ENCODE assay signal across 28 cellular contexts in genomic region chr7:15867441-15867840, GRCh38.
"Had no signal": no experiment of that assay in that cellular context is flagged by ENCODE, and none has a peak within 500 bp of the region (broad histone marks: within the 10 kb centered on the region; RNA-seq: fewer than 3 reads in every experiment).

No MANE protein-coding gene starts in this region.

- H3K4me1 ChIP-seq: stomach, suprapubic skin, testis, thyroid gland, upper lobe of left lung, upper lobe of right lung, uterus had no signal

- H3K9me3 ChIP-seq: stomach, suprapubic skin, testis, thoracic aorta, thyroid gland, tibial artery, tibial nerve, transverse colon, upper lobe of left lung, upper lobe of right lung, uterus, vagina had no signal

- H3K27ac ChIP-seq: stomach, suprapubic skin, testis, thoracic aorta, thyroid gland, tibial artery, tibial nerve, transverse colon, upper lobe of left lung, upper lobe of right lung, uterus, vagina had no signal

- H3K9me3 Mint-ChIP-seq: stimulated activated naive CD8-positive, alpha-beta T cell treated with anti-CD3 and anti-CD28 coated beads, Interleukin-15, Interleukin-2, amounts not matched to agents 100 ng/mL and 50 ng/mL, for 24 hours; type B pancreatic cell had no signal

- DNase-seq: stimulated activated CD4-positive, alpha-beta T cell treated with anti-CD3 and anti-CD28 coated beads, Interleukin-2, amount 100 ng/mL, for 48 hours; stimulated activated CD4-positive, alpha-beta T cell treated with anti-CD3 and anti-CD28 coated beads, Interleukin-4, amount 100 ng/mL, for 1 hour; stimulated activated CD4-positive, alpha-beta T cell treated with anti-CD3 and anti-CD28 coated beads, Interleukin-4, amount 100 ng/mL, for 24 hours; stimulated activated CD4-positive, alpha-beta T cell treated with anti-CD3 and anti-CD28 coated beads, Interleukin-4, amount 100 ng/mL, for 4 hours; stimulated activated CD8-positive, alpha-beta memory T cell treated with anti-CD3 and anti-CD28 coated beads, Interleukin-4, amount 100 ng/mL, for 48 hours; stimulated activated naive B cell treated with anti-CD40 and anti-IgM and Interleukin-4, amounts not matched to agents 10 μg/mL and 1 μg/mL and 100 μg/mL, for 72 hours; stimulated activated naive CD4-positive, alpha-beta T cell; stimulated activated naive CD4-positive, alpha-beta T cell treated with Interleukin-2 at 50 U/mL for 16 hours; stimulated activated naive CD8-positive, alpha-beta T cell treated with anti-CD3 and anti-CD28 coated beads, Interleukin-15, amount 100 ng/mL, for 72 hours; stimulated activated naive CD8-positive, alpha-beta T cell treated with anti-CD3 and anti-CD28 coated beads, Interleukin-15, Interleukin-2, amounts not matched to agents 100 U/mL and 50 U/mL, for 24 hours; stomach; substantia nigra; testis; thyroid gland; tibial artery; transverse colon; trophoblast cell; upper lobe of left lung; upper lobe of right lung; uterus had no signal

- H3K27me3 Mint-ChIP-seq: stimulated activated memory B cell treated with anti-CD40 and anti-IgM and Interleukin-4, amounts not matched to agents 10 μg/mL and 1 μg/mL and 100 μg/mL, for 72 hours; stimulated activated naive B cell treated with anti-CD40 and anti-IgM and Interleukin-4, amounts not matched to agents 10 μg/mL and 1 μg/mL and 100 μg/mL, for 72 hours; stimulated activated naive CD8-positive, alpha-beta T cell treated with anti-CD3 and anti-CD28 coated beads, Interleukin-15, amount 100 ng/mL, for 72 hours; stimulated activated naive CD8-positive, alpha-beta T cell treated with anti-CD3 and anti-CD28 coated beads, Interleukin-15, Interleukin-2, amounts not matched to agents 100 ng/mL and 50 ng/mL, for 24 hours; type B pancreatic cell had no signal

- H3K36me3 Mint-ChIP-seq: stimulated activated effector memory CD8-positive, alpha-beta T cell treated with anti-CD3 and anti-CD28 coated beads, Interleukin-12 subunit alpha, Interleukin-12 subunit beta, amount 100 ng/mL, for 72 hours; stimulated activated memory B cell treated with anti-CD40 and anti-IgM and Interleukin-4, amounts not matched to agents 10 μg/mL and 1 μg/mL and 100 μg/mL, for 72 hours; stimulated activated naive B cell treated with anti-CD40 and anti-IgM and Interleukin-4, amounts not matched to agents 10 μg/mL and 1 μg/mL and 100 μg/mL, for 72 hours; type B pancreatic cell had no signal

- ATAC-seq: stimulated activated effector memory CD8-positive, alpha-beta T cell treated with anti-CD3 and anti-CD28 coated beads, Interleukin-12 subunit alpha, Interleukin-12 subunit beta, amount 100 ng/mL, for 72 hours; stimulated activated memory B cell treated with anti-CD40 and anti-IgM and Interleukin-4, amounts not matched to agents 10 μg/mL and 1 μg/mL and 100 μg/mL, for 72 hours; stimulated activated naive B cell treated with anti-CD40 and anti-IgM and Interleukin-4, amounts not matched to agents 10 μg/mL and 1 μg/mL and 100 μg/mL, for 72 hours; stimulated activated naive CD8-positive, alpha-beta T cell treated with anti-CD3 and anti-CD28 coated beads, Interleukin-15, amount 100 ng/mL, for 72 hours; stimulated activated naive CD8-positive, alpha-beta T cell treated with anti-CD3 and anti-CD28 coated beads, Interleukin-15, Interleukin-2, amounts not matched to agents 100 U/mL and 50 U/mL, for 24 hours; upper lobe of right lung had no signal

- H3K36me3 ChIP-seq: stomach, suprapubic skin, thoracic aorta, thyroid gland, tibial artery, tibial nerve, transverse colon, upper lobe of left lung, upper lobe of right lung, uterus, vagina had no signal

- H3K4me1 Mint-ChIP-seq: stimulated activated effector memory CD8-positive, alpha-beta T cell treated with anti-CD3 and anti-CD28 coated beads, Interleukin-12 subunit alpha, Interleukin-12 subunit beta, amount 100 ng/mL, for 72 hours; stimulated activated memory B cell treated with anti-CD40 and anti-IgM and Interleukin-4, amounts not matched to agents 10 μg/mL and 1 μg/mL and 100 μg/mL, for 72 hours; stimulated activated naive B cell treated with anti-CD40 and anti-IgM and Interleukin-4, amounts not matched to agents 10 μg/mL and 1 μg/mL and 100 μg/mL, for 72 hours; stimulated activated naive CD8-positive, alpha-beta T cell treated with anti-CD3 and anti-CD28 coated beads, Interleukin-15, amount 100 ng/mL, for 72 hours had no signal

- H3K4me3 Mint-ChIP-seq: stimulated activated effector memory CD8-positive, alpha-beta T cell treated with anti-CD3 and anti-CD28 coated beads, Interleukin-12 subunit alpha, Interleukin-12 subunit beta, amount 100 ng/mL, for 72 hours; stimulated activated memory B cell treated with anti-CD40 and anti-IgM and Interleukin-4, amounts not matched to agents 10 μg/mL and 1 μg/mL and 100 μg/mL, for 72 hours; stimulated activated naive B cell treated with anti-CD40 and anti-IgM and Interleukin-4, amounts not matched to agents 10 μg/mL and 1 μg/mL and 100 μg/mL, for 72 hours; stimulated activated naive CD8-positive, alpha-beta T cell treated with anti-CD3 and anti-CD28 coated beads, Interleukin-15, amount 100 ng/mL, for 72 hours; stimulated activated naive CD8-positive, alpha-beta T cell treated with anti-CD3 and anti-CD28 coated beads, Interleukin-15, Interleukin-2, amounts not matched to agents 100 ng/mL and 50 ng/mL, for 24 hours; type B pancreatic cell had no signal

- H3K27me3 ChIP-seq: stomach, suprapubic skin, testis, thyroid gland, tibial artery, tibial nerve, transverse colon, upper lobe of left lung, upper lobe of right lung, uterus, vagina had no signal

- H3K27ac Mint-ChIP-seq: stimulated activated effector memory CD8-positive, alpha-beta T cell treated with anti-CD3 and anti-CD28 coated beads, Interleukin-12 subunit alpha, Interleukin-12 subunit beta, amount 100 ng/mL, for 72 hours; stimulated activated memory B cell treated with anti-CD40 and anti-IgM and Interleukin-4, amounts not matched to agents 10 μg/mL and 1 μg/mL and 100 μg/mL, for 72 hours; stimulated activated naive B cell treated with anti-CD40 and anti-IgM and Interleukin-4, amounts not matched to agents 10 μg/mL and 1 μg/mL and 100 μg/mL, for 72 hours; stimulated activated naive CD8-positive, alpha-beta T cell treated with anti-CD3 and anti-CD28 coated beads, Interleukin-15, amount 100 ng/mL, for 72 hours; stimulated activated naive CD8-positive, alpha-beta T cell treated with anti-CD3 and anti-CD28 coated beads, Interleukin-15, Interleukin-2, amounts not matched to agents 100 ng/mL and 50 ng/mL, for 24 hours; type B pancreatic cell had no signal

- H3K4me3 ChIP-seq: stomach, suprapubic skin, testis, thoracic aorta, thyroid gland, tibial artery, tibial nerve, transverse colon, upper lobe of left lung, upper lobe of right lung, uterus, vagina had no signal
